ENCODE assay signal across 8 cellular contexts in the genomic region with DNA sequence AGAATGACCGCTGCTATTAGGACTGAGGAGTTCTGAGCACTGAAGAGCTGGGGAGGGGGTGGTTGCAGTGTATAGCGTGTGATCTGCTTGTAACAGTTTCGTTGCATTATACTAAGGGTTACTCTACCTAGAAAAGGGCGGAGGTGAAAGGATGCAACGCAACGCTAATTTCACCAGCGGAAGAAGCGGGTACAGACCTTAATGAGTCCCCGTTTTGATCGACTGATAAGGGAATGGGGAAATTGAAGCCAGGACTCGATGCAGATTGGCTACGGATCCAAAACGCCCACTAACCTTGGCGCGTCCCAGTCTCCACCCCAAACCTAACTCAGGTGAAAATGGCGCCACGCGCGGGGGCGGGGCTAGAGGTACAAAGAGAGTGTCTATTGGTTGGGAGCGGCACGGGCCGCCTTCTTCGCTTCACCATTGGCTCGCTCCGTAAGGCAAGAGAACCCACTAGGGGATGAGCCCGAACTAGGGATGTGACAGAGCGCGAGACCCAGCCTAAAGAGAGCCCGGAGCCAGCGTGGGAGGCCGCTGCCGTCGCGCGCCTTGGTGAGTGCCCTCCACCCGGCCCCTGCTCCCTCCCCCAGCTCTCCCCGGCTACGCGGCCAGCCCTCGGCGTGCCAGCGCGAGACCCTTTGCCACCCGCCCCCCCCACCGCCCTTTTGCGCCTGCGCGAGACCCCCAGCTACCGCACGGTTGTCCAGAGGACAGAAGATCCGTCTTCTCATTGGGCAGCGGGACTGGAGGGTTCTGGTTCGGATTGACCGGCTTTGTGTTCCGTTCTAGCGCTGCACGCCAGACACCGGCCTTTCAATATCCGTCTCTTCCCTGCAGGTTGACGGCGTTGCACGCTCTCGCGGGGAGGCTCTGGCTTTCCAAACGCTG. TPM values are rescaled to one million over a fixed set of nuclear protein-coding genes. Genes with fewer than 3 reads are reported as not detected.
A peak's percentile ranks its signal among the peaks of the same experiment; 100 is the strongest.
DNase-seq lines count a peak whose midpoint lies in the region; ATAC-seq and TF ChIP-seq lines count a peak whose summit lies in the region.

A gene (plus strand): TSS at position 456 of the 891 bp plus-strand sequence. CDS start 1,964 bp downstream, outside the sequence.

- peak; percentile 95 for DNase-seq in DND-41
- peak; percentile 92 for DNase-seq in GM23338 (ENCODE audit: low spot score)
- peak; percentile 82 for DNase-seq in LHCN-M2 (ENCODE audit: low read depth)
- DNase-seq in RPMI7951 (ENCODE audit: low read depth), result peak; percentile 91
- peak; percentile 88 for DNase-seq in activated T-helper 1 cell treated with Interleukin-2 at 50 U/mL for 16 hours (ENCODE audit: low read depth)
- DNase-seq in fibroblast of gingiva (ENCODE audit: low read depth), result peak; percentile 70
- peak; percentile 82 to 96 (median 94) for DNase-seq in naive thymus-derived CD4-positive, alpha-beta T cell

- no peak for TF ChIP-seq CTCF in DND-41 (IDR thresholded peaks at IDR 0.05; ENCODE audit: borderline replicate concordance, extremely low read depth, low read length, poor library complexity, severe bottlenecking)
- TF ChIP-seq CTCF in GM23338 (conservative IDR thresholded peaks at IDR 0.05; ENCODE audit: low read depth in 2 of 2), result no peak

- H3K27ac ChIP-seq in DND-41 (ENCODE audit: low read length), result peak within 1 kb of the TSS; percentile 86
- peak within 1 kb of the TSS; percentile 81; the same call in 1 of the 2 replicates for H3K27ac ChIP-seq in GM23338 (ENCODE audit: low read depth)
- peak within 1 kb of the TSS; percentile 82 for H3K27ac ChIP-seq in naive thymus-derived CD4-positive, alpha-beta T cell (ENCODE audit: low read depth, low read length)

- no peaks in the 10 kb centered on the region for H3K9me2 ChIP-seq in GM23338 (ENCODE audit: insufficient read depth)

- H3K27me3 Mint-ChIP-seq in GM23338 (ENCODE audit: insufficient read depth, low read depth, poor library complexity), result peaks cover 2% of the 10 kb centered on the region
- no peaks in the 10 kb centered on the region for H3K27me3 Mint-ChIP-seq in naive thymus-derived CD4-positive, alpha-beta T cell
- no peaks in the 10 kb centered on the region for H3K27me3 Mint-ChIP-seq in stimulated activated memory B cell treated with anti-CD40 and anti-IgM and Interleukin-4, amounts not matched to agents 10 μg/mL and 1 μg/mL and 100 μg/mL, for 72 hours

- POLR2A ChIA-PET in naive thymus-derived CD4-positive, alpha-beta T cell (lab: Charles Lee), result interaction anchor here (0.7 to 2.6 kb wide), 7 partner anchors 10 to 47 kb away, joined by 3 to 15 read pairs (median 3); a partner anchor contains a TSS

- peak; percentile 97 for ATAC-seq in DND-41 (ENCODE audit: insufficient read depth, low read depth)
- peak; percentile 96 for ATAC-seq in GM23338
- peak; percentile 98 for ATAC-seq in naive thymus-derived CD4-positive, alpha-beta T cell
- ATAC-seq in stimulated activated memory B cell treated with anti-CD40 and anti-IgM and Interleukin-4, amounts not matched to agents 10 μg/mL and 1 μg/mL and 100 μg/mL, for 72 hours, result peak; percentile 100

- H3K4me1 ChIP-seq in DND-41 (ENCODE audit: insufficient read depth, low read length) (peaks cover 37% of the 10 kb centered on the region), GM23338 (ENCODE audit: insufficient read depth) (no peaks in the 10 kb centered on the region)
- peaks cover 12 to 19% of the 10 kb centered on the region in 2 donors for H3K4me1 ChIP-seq in naive thymus-derived CD4-positive, alpha-beta T cell (ENCODE audit: control insufficient read depth in 2 of 2, insufficient read depth in 2 of 2, low read length in 2 of 2)

- CTCF ChIA-PET in naive thymus-derived CD4-positive, alpha-beta T cell (lab: Charles Lee), result no interaction called here

- H3K9ac ChIP-seq in DND-41 (ENCODE audit: low read depth, low read length), result peak within 1 kb of the TSS; percentile 72

- no peaks in the 10 kb centered on the region for H3F3A ChIP-seq in GM23338 (replicated peaks; ENCODE audit: low read depth)

- H3K36me3 ChIP-seq in DND-41 (ENCODE audit: insufficient read depth, low read length) (peaks cover 13% of the 10 kb centered on the region), GM23338 (ENCODE audit: insufficient read depth) (peaks cover 9% of the 10 kb centered on the region; the same call in 1 of the 2 replicates)
- H3K36me3 ChIP-seq in naive thymus-derived CD4-positive, alpha-beta T cell (ENCODE audit: control insufficient read depth in 2 of 3, insufficient read depth in 3 of 3, low read length in 3 of 3), result peaks cover 0 to 7% (median 0%) of the 10 kb centered on the region in 3 experiments

- intact Hi-C loops in naive thymus-derived CD4-positive, alpha-beta T cell (cut with micrococcal nuclease), result loop anchor here (1.0 to 5.0 kb wide), 9 partner anchors 13 to 521 kb away; a partner anchor contains a TSS

- no peaks in the 10 kb centered on the region for H3K27me3 ChIP-seq in DND-41 (ENCODE audit: insufficient read depth, low read length, poor library complexity)
- no peaks in the 10 kb centered on the region for H3K27me3 ChIP-seq in GM23338 (ENCODE audit: insufficient read depth)
- H3K27me3 ChIP-seq in naive thymus-derived CD4-positive, alpha-beta T cell (ENCODE audit: control insufficient read depth in 2 of 2, insufficient read depth in 2 of 2, low read length in 2 of 2), result no peaks in the 10 kb centered on the region

- H3K4me1 Mint-ChIP-seq in GM23338, result peaks cover 11% of the 10 kb centered on the region; the same call in 2 of the 3 replicates
- peaks cover 14 to 39% (median 34%) of the 10 kb centered on the region in 7 donors for H3K4me1 Mint-ChIP-seq in naive thymus-derived CD4-positive, alpha-beta T cell
- H3K4me1 Mint-ChIP-seq in stimulated activated memory B cell treated with anti-CD40 and anti-IgM and Interleukin-4, amounts not matched to agents 10 μg/mL and 1 μg/mL and 100 μg/mL, for 72 hours, result peaks cover 21% of the 10 kb centered on the region

- H3K4me3 Mint-ChIP-seq in GM23338, result peak within 1 kb of the TSS; percentile 93
- peak within 1 kb of the TSS; percentile 73 to 93 (median 89) for H3K4me3 Mint-ChIP-seq in naive thymus-derived CD4-positive, alpha-beta T cell
- H3K4me3 Mint-ChIP-seq in stimulated activated memory B cell treated with anti-CD40 and anti-IgM and Interleukin-4, amounts not matched to agents 10 μg/mL and 1 μg/mL and 100 μg/mL, for 72 hours, result peak within 1 kb of the TSS; percentile 84

- peak within 1 kb of the TSS; percentile 79 for H3K4me2 ChIP-seq in DND-41 (ENCODE audit: insufficient read depth, low read length)
- peak within 1 kb of the TSS; percentile 84 for H3K4me2 ChIP-seq in GM23338

- peak within 1 kb of the TSS; percentile 95 for H3K27ac Mint-ChIP-seq in GM23338
- peak within 1 kb of the TSS; percentile 90 to 99 (median 94) for H3K27ac Mint-ChIP-seq in naive thymus-derived CD4-positive, alpha-beta T cell
- H3K27ac Mint-ChIP-seq in stimulated activated memory B cell treated with anti-CD40 and anti-IgM and Interleukin-4, amounts not matched to agents 10 μg/mL and 1 μg/mL and 100 μg/mL, for 72 hours, result peak within 1 kb of the TSS; percentile 95

- H3K36me3 Mint-ChIP-seq in GM23338 (ENCODE audit: low read depth), result peaks cover 15% of the 10 kb centered on the region
- H3K36me3 Mint-ChIP-seq in naive thymus-derived CD4-positive, alpha-beta T cell, result peaks cover 0 to 9% (median 2%) of the 10 kb centered on the region in 5 donors
- peaks cover 8% of the 10 kb centered on the region for H3K36me3 Mint-ChIP-seq in stimulated activated memory B cell treated with anti-CD40 and anti-IgM and Interleukin-4, amounts not matched to agents 10 μg/mL and 1 μg/mL and 100 μg/mL, for 72 hours

- H2AFZ ChIP-seq in DND-41 (ENCODE audit: low read depth, low read length) (peak within 1 kb of the TSS; percentile 85), GM23338 (no peak within 1 kb of the TSS)

- no peaks in the 10 kb centered on the region for H3K9me3 ChIP-seq in DND-41 (ENCODE audit: insufficient read depth, low read length, severe bottlenecking)
- no peaks in the 10 kb centered on the region for H3K9me3 ChIP-seq in naive thymus-derived CD4-positive, alpha-beta T cell (ENCODE audit: control insufficient read depth in 2 of 3, low read length in 3 of 3)

- peaks cover 29% of the 10 kb centered on the region for H3K79me2 ChIP-seq in DND-41 (ENCODE audit: insufficient read depth, low read length)
- peaks cover 17% of the 10 kb centered on the region for H3K79me2 ChIP-seq in GM23338 (replicated peaks; ENCODE audit: insufficient read depth)

- H3K4me3 ChIP-seq in DND-41 (ENCODE audit: low read depth in 1 of 2, low read length in 2 of 2) (peak within 1 kb of the TSS; percentile 52 to 85; a peak in 3 of 4 replicates), GM23338 (peak within 1 kb of the TSS; percentile 77)
- H3K4me3 ChIP-seq in naive thymus-derived CD4-positive, alpha-beta T cell (ENCODE audit: low read length), result peak within 1 kb of the TSS; percentile 78

- H4K20me1 ChIP-seq in DND-41 (ENCODE audit: insufficient read depth, low read length) (no peaks in the 10 kb centered on the region), GM23338 (replicated peaks; ENCODE audit: insufficient read depth) (no peaks in the 10 kb centered on the region)

- no peaks in the 10 kb centered on the region for H3K9me3 Mint-ChIP-seq in GM23338
- no peaks in the 10 kb centered on the region for H3K9me3 Mint-ChIP-seq in naive thymus-derived CD4-positive, alpha-beta T cell
- no peaks in the 10 kb centered on the region for H3K9me3 Mint-ChIP-seq in stimulated activated memory B cell treated with anti-CD40 and anti-IgM and Interleukin-4, amounts not matched to agents 10 μg/mL and 1 μg/mL and 100 μg/mL, for 72 hours

TF ChIP-seq in GM23338, 12 proteins besides CTCF, POLR2A, EP300 and RAD21:
- TF ChIP-seq EZH2 (IDR thresholded peaks at IDR 0.05; ENCODE audit: low read depth, unreplicated experiment) (no peak), NANOG (IDR thresholded peaks at IDR 0.05; ENCODE audit: borderline replicate concordance) (no peak), POLR2AphosphoS5 (IDR thresholded peaks at IDR 0.05; ENCODE audit: low read depth) (peak; percentile 73)

RNA-seq across cellular contexts. Expression of the gene that starts here (rescaled TPM):
- 126 and 128 TPM in 2 replicates for total RNA-seq in GM23338 (2014; rRNA removed; shearing (Covaris generic))
- polyA plus RNA-seq in GM23338 (2016; fragmentation: Nextera tagmentation; extraction: Ambion mirVana), result 169 and 176 TPM in 2 replicates
- total RNA-seq in LHCN-M2 (2014; rRNA removed), result 37.7 and 41.8 TPM in 2 replicates
- polyA plus RNA-seq in LHCN-M2 (2012), result 108 TPM
- total RNA-seq in RPMI7951 (2014; rRNA removed; shearing (Covaris generic)), result 135 and 174 TPM in 2 replicates
- total RNA-seq in naive thymus-derived CD4-positive, alpha-beta T cell, result 100 to 1,000 TPM in 1 of 5 experiments, 10 to 100 TPM in 4; 33.3 to 188 (median 35.3) TPM
- 10 to 100 TPM; 72.4 to 80.6 TPM for polyA plus RNA-seq in naive thymus-derived CD4-positive, alpha-beta T cell

Comparison
In these comparisons a context has a peak if more than half of its experiments do, and no peak if none do; other contexts are left out.
1. Peak in every context shown above with its lines: DNase-seq, ATAC-seq, H3K4me3 ChIP-seq and H3K27ac ChIP-seq.